In the genomic region with DNA sequence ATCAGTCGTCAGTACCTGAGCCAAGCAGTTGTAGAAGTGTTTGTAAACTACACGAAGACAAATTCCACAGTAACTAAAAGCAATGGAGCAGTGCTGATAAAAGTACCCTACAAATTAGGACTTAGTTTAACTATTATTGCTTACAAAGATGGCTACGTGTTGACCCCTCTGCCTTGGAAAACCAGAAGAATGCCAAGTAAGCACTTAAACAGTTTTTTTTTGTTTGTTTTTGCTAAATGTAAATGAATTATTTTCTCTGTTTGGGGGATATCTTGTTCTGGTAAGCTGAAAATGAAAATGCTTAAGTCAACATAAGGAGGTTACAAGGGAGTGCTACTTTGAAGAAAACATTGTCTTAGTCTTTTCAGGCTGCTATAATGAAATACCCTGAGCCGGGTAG, we compare ENCODE assay signal across 27 cellular contexts.
"Had no signal": no experiment of that assay in that cellular context is flagged by ENCODE, and none has a peak within 500 bp of the region (broad histone marks: within the 10 kb centered on the region; RNA-seq: fewer than 3 reads in every experiment).

No MANE protein-coding gene starts in this region.

- H3K36me3 ChIP-seq: ascending aorta, breast epithelium, cardiac muscle cell, colonic mucosa had no signal

- ATAC-seq: activated CD4-positive, alpha-beta T cell treated with anti-CD3 and anti-CD28 coated beads for 36 hours; activated CD8-positive, alpha-beta memory T cell treated with anti-CD3 and anti-CD28 coated beads, Interleukin-2, amount 10 ng/mL, durations not matched to agents 7 days and 5 days; activated CD8-positive, alpha-beta T cell treated with anti-CD3 and anti-CD28 coated beads, Interleukin-2, amount 10 ng/mL, durations not matched to agents 7 days and 5 days; activated naive CD4-positive, alpha-beta T cell treated with anti-CD3 and anti-CD28 coated beads, Interleukin-2, amount 50 U/mL, for 72 hours; esophagus mucosa had no signal

- H3K4me3 ChIP-seq: ascending aorta, breast epithelium, cardiac muscle cell, colonic mucosa had no signal

- H3K9me3 ChIP-seq: ascending aorta, colonic mucosa had no signal

- H3K27ac ChIP-seq: ascending aorta, breast epithelium, cardiac muscle cell, colonic mucosa had no signal

- H3K4me1 ChIP-seq: ascending aorta, breast epithelium, colonic mucosa had no signal

- H3K27me3 ChIP-seq: ascending aorta, breast epithelium, cardiac muscle cell, colonic mucosa had no signal

- DNase-seq: activated CD4-positive, alpha-beta memory T cell treated with anti-CD3 and anti-CD28 coated beads for 36 hours; activated CD4-positive, alpha-beta T cell treated with anti-CD3 and anti-CD28 coated beads for 36 hours; activated CD4-positive, alpha-beta T cell treated with anti-CD3 and anti-CD28 coated beads, Interleukin-2, amount 10 ng/mL, durations not matched to agents 24 days and 14 days; activated CD4-positive, CD25-positive, alpha-beta regulatory T cell; activated CD4-positive, CD25-positive, alpha-beta regulatory T cell treated with anti-CD3 and anti-CD28 coated beads, Interleukin-2, amount 50 U/mL, for 72 hours; activated CD8-positive, alpha-beta memory T cell treated with anti-CD3 and anti-CD28 coated beads, Interleukin-2, amount 10 ng/mL, durations not matched to agents 7 days and 5 days; activated CD8-positive, alpha-beta memory T cell treated with anti-CD3 and anti-CD28 coated beads, Interleukin-2, amount 50 U/mL, for 4 hours; activated CD8-positive, alpha-beta T cell treated with anti-CD3 and anti-CD28 coated beads, Interleukin-2, amount 10 ng/mL, durations not matched to agents 7 days and 5 days; activated gamma-delta T cell; activated naive CD4-positive, alpha-beta T cell; activated naive CD4-positive, alpha-beta T cell treated with anti-CD3 and anti-CD28 coated beads, Interleukin-2, amount 10 ng/mL, durations not matched to agents 7 days and 5 days; activated naive CD8-positive, alpha-beta T cell treated with anti-CD3 and anti-CD28 coated beads, Interleukin-2, amount 10 ng/mL, durations not matched to agents 7 days and 5 days; activated T-cell treated with anti-CD3 and anti-CD28 coated beads, Interleukin-2, amount 50 U/mL, for 1 hour; activated T-cell treated with anti-CD3 and anti-CD28 coated beads, Interleukin-2, amount 50 U/mL, for 48 hours; central memory CD4-positive, alpha-beta T cell; cerebellar nuclear complex; colonic mucosa; effector memory CD4-positive, alpha-beta T cell; endodermal cell; foreskin fibroblast; head of caudate nucleus; T-helper 2 cell had no signal
